In genomic region chr4:18021720-18022571, GRCh38 we compare ENCODE assay signal across 1 cellular context.
TF ChIP-seq lines count a peak whose summit lies in the region.

Gene LCORL (minus strand): TSS chr4:18021755. CDS start chr4:18021751, 4 bp downstream.

TF ChIP-seq in GM12878, 131 proteins besides CTCF, POLR2A, EP300 and RAD21 (continued from another document and continues in another):
- TF ChIP-seq ZBTB33 (IDR thresholded peaks at IDR 0.05) (no peak), SIX5 (IDR thresholded peaks at IDR 0.05; ENCODE audit: low read depth, low read length, severe bottlenecking) (peak; percentile 95), CUX1 (IDR thresholded peaks at IDR 0.05; ENCODE audit: insufficient replicate concordance, low read depth, low read length) (no peak), SMAD5 (IDR thresholded peaks at IDR 0.05; ENCODE audit: low read depth) (no peak; the same call in 1 of the 2 replicates), HDAC2 (IDR thresholded peaks at IDR 0.05) (no peak), IKZF2 (IDR thresholded peaks at IDR 0.05) (peak; percentile 80 to 81), CREM (IDR thresholded peaks at IDR 0.05; ENCODE audit: low read depth) (peak; percentile 76), KLF5 (IDR thresholded peaks at IDR 0.05; ENCODE audit: partially characterized antibody) (peak; percentile 61), TCF3 (IDR thresholded peaks at IDR 0.05; ENCODE audit: borderline replicate concordance, insufficient read depth, low read depth, low read length) (no peak), SP1 (IDR thresholded peaks at IDR 0.05; ENCODE audit: low read depth, low read length) (peak; percentile 35), BRCA1 (IDR thresholded peaks at IDR 0.05; ENCODE audit: low read depth, low read length) (no peak), PAX8 (IDR thresholded peaks at IDR 0.05) (no peak), ETV6 (conservative IDR thresholded peaks at IDR 0.05 in 1 of 2, IDR thresholded peaks at IDR 0.05 in 1 of 2; ENCODE audit: borderline replicate concordance in 1 of 2, low read depth in 1 of 2) (no peak), RCOR1 (conservative IDR thresholded peaks at IDR 0.05; ENCODE audit: low read depth, low read length) (no peak), BHLHE40 (IDR thresholded peaks at IDR 0.05; ENCODE audit: borderline replicate concordance in 1 of 2, low read depth in 2 of 2, low read length in 1 of 2) (peak; percentile 89 to 97), SREBF1 (IDR thresholded peaks at IDR 0.05; ENCODE audit: low read length) (peak; percentile 84), USF2 (IDR thresholded peaks at IDR 0.05; ENCODE audit: borderline replicate concordance, low read depth, low read length) (peak; percentile 9; the same call in 1 of the 2 replicates), E2F4 (IDR thresholded peaks at IDR 0.05; ENCODE audit: low read depth, low read length) (peak; percentile 58; the same call in 1 of the 2 replicates), HDAC6 (IDR thresholded peaks at IDR 0.05; ENCODE audit: unreplicated experiment) (no peak), MYB (IDR thresholded peaks at IDR 0.05; ENCODE audit: borderline replicate concordance, low read depth, low read length) (no peak), FOXK2 (IDR thresholded peaks at IDR 0.05) (no peak), STAT1 (conservative IDR thresholded peaks at IDR 0.05) (0 out of 2 replicates have a peak, but pooled peaks have one; percentile 43), NRF1 (conservative IDR thresholded peaks at IDR 0.05; ENCODE audit: low read depth, low read length) (0 out of 2 replicates have a peak, but pooled peaks have one; percentile 2), PAX5 (IDR thresholded peaks at IDR 0.05; ENCODE audit: borderline replicate concordance, low read depth, low read length) (no peak), CBFB (IDR thresholded peaks at IDR 0.05; ENCODE audit: low read depth) (no peak), CHD1 (IDR thresholded peaks at IDR 0.05; ENCODE audit: low read depth, low read length) (no peak), CEBPZ (IDR thresholded peaks at IDR 0.05; ENCODE audit: low read depth, low read length) (no peak), SREBF2 (IDR thresholded peaks at IDR 0.05; ENCODE audit: low read length) (no peak), IKZF1 (conservative IDR thresholded peaks at IDR 0.05) (peak; percentile 83), NR2C1 (IDR thresholded peaks at IDR 0.05) (peak; percentile 68), SUZ12 (IDR thresholded peaks at IDR 0.05; ENCODE audit: unreplicated experiment) (peak; percentile 75), MXI1 (IDR thresholded peaks at IDR 0.05; ENCODE audit: low read depth, low read length) (peak; percentile 82), NR2F1 (conservative IDR thresholded peaks at IDR 0.05) (no peak), ASH2L (IDR thresholded peaks at IDR 0.05; ENCODE audit: borderline replicate concordance, low read depth) (0 out of 2 replicates have a peak, but pooled peaks have one; percentile 0), KAT2A (conservative IDR thresholded peaks at IDR 0.05; ENCODE audit: control insufficient read depth, low read depth, low read length) (no peak), REST (IDR thresholded peaks at IDR 0.05; ENCODE audit: low read depth, low read length) (no peak), E2F8 (IDR thresholded peaks at IDR 0.05; ENCODE audit: low read depth, partially characterized antibody) (no peak), BMI1 (IDR thresholded peaks at IDR 0.05; ENCODE audit: borderline replicate concordance) (no peak), JUND (IDR thresholded peaks at IDR 0.05; ENCODE audit: low read depth, low read length) (no peak), RB1 (IDR thresholded peaks at IDR 0.05; ENCODE audit: borderline replicate concordance) (no peak), BACH1 (IDR thresholded peaks at IDR 0.05; ENCODE audit: borderline replicate concordance) (0 out of 2 replicates have a peak, but pooled peaks have one; percentile 14)
